ENCODE assay signal across 8 cellular contexts in the genomic region with DNA sequence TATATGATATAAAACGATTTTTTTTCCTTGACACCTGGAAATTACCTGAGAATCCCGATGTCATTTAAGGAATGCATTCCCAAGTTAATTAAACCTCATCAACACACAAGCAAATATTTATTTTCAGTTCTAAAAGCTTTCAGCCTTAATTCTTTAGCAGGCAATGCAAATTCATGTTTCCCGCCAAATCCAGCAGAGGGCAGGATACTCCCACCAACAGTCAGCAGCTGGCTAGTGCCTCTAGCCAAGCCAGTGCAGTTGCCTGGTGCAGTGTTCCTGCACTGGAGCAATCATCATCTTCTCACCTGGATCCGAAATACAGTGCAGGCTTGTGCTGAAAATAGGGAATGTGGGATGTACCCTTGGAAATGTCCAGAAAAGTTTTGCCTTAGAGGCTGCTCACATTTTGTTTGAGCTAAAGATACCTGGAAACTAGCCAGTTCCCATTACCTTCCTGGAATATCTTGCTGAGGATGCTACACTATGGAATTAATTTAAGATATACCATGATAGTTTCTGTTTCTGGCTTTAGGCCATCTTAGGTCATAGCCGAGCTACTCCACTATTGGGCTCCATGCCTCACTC. TPM values are rescaled to one million over a fixed set of nuclear protein-coding genes. Genes with fewer than 3 reads are reported as not detected.
DNase-seq lines count a peak whose midpoint lies in the region; ATAC-seq and TF ChIP-seq lines count a peak whose summit lies in the region.

No MANE protein-coding gene starts in this region.

- no peaks in the 10 kb centered on the region for H3K36me3 ChIP-seq in DND-41 (ENCODE audit: insufficient read depth, low read length)
- H3K36me3 ChIP-seq in OCI-LY7 (ENCODE audit: insufficient read depth, low read length) = no peaks in the 10 kb centered on the region
- H3K36me3 ChIP-seq in fibroblast of lung (ENCODE audit: control insufficient read depth, insufficient read depth, low read length) = no peaks in the 10 kb centered on the region
- H3K36me3 ChIP-seq in neural progenitor cell = no peaks in the 10 kb centered on the region
- H3K36me3 ChIP-seq in thoracic aorta = no peaks in the 10 kb centered on the region

- H3K4me3 ChIP-seq in DND-41 (ENCODE audit: low read depth in 1 of 2, low read length in 2 of 2) = no peak overlapping the region
- no peak overlapping the region for H3K4me3 ChIP-seq in OCI-LY7 (ENCODE audit: low read depth, low read length, poor library complexity, severe bottlenecking)
- H3K4me3 ChIP-seq in fibroblast of lung (replicated peaks in 1 of 4; ENCODE audit: control extremely low read depth in 1 of 4, insufficient read depth in 1 of 4, low read depth in 3 of 4, low read length in 4 of 4) = no peak overlapping the region
- no peak overlapping the region for H3K4me3 ChIP-seq in neural progenitor cell
- H3K4me3 ChIP-seq in thoracic aorta = no peak overlapping the region

- H3K27me3 Mint-ChIP-seq in activated T-cell treated with anti-CD3 and anti-CD28 coated beads, Interleukin-2, amount 50 U/mL, for 4 hours (ENCODE audit: low read depth) = no peaks in the 10 kb centered on the region
- H3K27me3 Mint-ChIP-seq in neural progenitor cell (ENCODE audit: insufficient read depth, low read depth) = no peaks in the 10 kb centered on the region

- no peak overlapping the region for H3K27ac Mint-ChIP-seq in neural progenitor cell

- no peak overlapping the region for H3K27ac ChIP-seq in DND-41 (ENCODE audit: low read length)
- H3K27ac ChIP-seq in OCI-LY7 (ENCODE audit: low read depth, low read length, poor library complexity, severe bottlenecking) = no peak overlapping the region
- H3K27ac ChIP-seq in fibroblast of lung (ENCODE audit: insufficient read depth, low read length) = no peak overlapping the region
- no peak overlapping the region for H3K27ac ChIP-seq in neural progenitor cell
- no peak overlapping the region for H3K27ac ChIP-seq in thoracic aorta

- intact Hi-C loops in OCI-LY7 (cut with micrococcal nuclease; ENCODE audit: unreplicated experiment) = loop anchor here (2.0 to 10.0 kb wide), 6 partner anchors 100 to 519 kb away; partner anchors contain the start of genes ACVR1 and ERMN

- BruUV-seq in OCI-LY7 (replicated peaks; lab: Mats Ljungman, UMichigan) = no TSS peak

- peak; percentile 91 for ATAC-seq in DND-41 (ENCODE audit: insufficient read depth, low read depth)
- ATAC-seq in GM21447 (IDR thresholded peaks at IDR 0.05; ENCODE audit: unreplicated experiment) = peak; percentile 97
- ATAC-seq in activated T-cell treated with anti-CD3 and anti-CD28 coated beads, Interleukin-2, amount 50 U/mL, for 4 hours = peak; percentile 87 to 90
- no peak for ATAC-seq in thoracic aorta (ENCODE audit: insufficient number of reproducible peaks, low FRiP score, low read depth)

- no peak overlapping the region for H3K4me3 Mint-ChIP-seq in activated T-cell treated with anti-CD3 and anti-CD28 coated beads, Interleukin-2, amount 50 U/mL, for 4 hours
- H3K4me3 Mint-ChIP-seq in neural progenitor cell = no peak overlapping the region

- H3K4me1 ChIP-seq in DND-41 (ENCODE audit: insufficient read depth, low read length) = no peaks in the 10 kb centered on the region
- peaks cover 4% of the 10 kb centered on the region for H3K4me1 ChIP-seq in OCI-LY7 (ENCODE audit: insufficient read depth, low read length, poor library complexity, severe bottlenecking)
- no peaks in the 10 kb centered on the region for H3K4me1 ChIP-seq in fibroblast of lung (ENCODE audit: control insufficient read depth, extremely low read depth, insufficient read depth, low read length)
- H3K4me1 ChIP-seq in neural progenitor cell = no peaks in the 10 kb centered on the region
- no peaks in the 10 kb centered on the region for H3K4me1 ChIP-seq in thoracic aorta (ENCODE audit: control insufficient read depth in 1 of 2, low read depth in 2 of 2)

- TF ChIP-seq CTCF in DND-41 (IDR thresholded peaks at IDR 0.05; ENCODE audit: borderline replicate concordance, extremely low read depth, low read length, poor library complexity, severe bottlenecking) (peak; percentile 85), OCI-LY7 (conservative IDR thresholded peaks at IDR 0.05; ENCODE audit: low read length) (peak; percentile 96), fibroblast of lung (conservative IDR thresholded peaks at IDR 0.05 in 1 of 2, IDR thresholded peaks at IDR 0.05 in 1 of 2; ENCODE audit: low read depth in 1 of 2, low read length in 2 of 2) (peak; percentile 67 to 86), neural progenitor cell (IDR thresholded peaks at IDR 0.05) (peak; percentile 90), thoracic aorta (IDR thresholded peaks at IDR 0.05) (peak; percentile 40)

- H4K20me1 ChIP-seq in DND-41 (ENCODE audit: insufficient read depth, low read length) (no peaks in the 10 kb centered on the region), OCI-LY7 (ENCODE audit: insufficient read depth, low read length) (no peaks in the 10 kb centered on the region), fibroblast of lung (ENCODE audit: control insufficient read depth, extremely low read depth, insufficient read depth, low read length) (no peaks in the 10 kb centered on the region), neural progenitor cell (ENCODE audit: low read depth) (no peaks in the 10 kb centered on the region)

- POLR2A ChIA-PET in OCI-LY7 (lab: Charles Lee) = interaction anchor here (0.6 to 0.7 kb wide), 3 partner anchors 50 to 55 kb away, joined by 3 to 4 read pairs (median 4); no protein-coding TSS in a partner anchor

- H3K9me2 ChIP-seq in OCI-LY7 (ENCODE audit: insufficient read depth, low read length) = no peaks in the 10 kb centered on the region

- H3K79me2 ChIP-seq in DND-41 (ENCODE audit: insufficient read depth, low read length) = no peaks in the 10 kb centered on the region
- no peaks in the 10 kb centered on the region for H3K79me2 ChIP-seq in OCI-LY7 (ENCODE audit: insufficient read depth, low read depth, low read length)
- no peaks in the 10 kb centered on the region for H3K79me2 ChIP-seq in fibroblast of lung (ENCODE audit: control insufficient read depth, insufficient read depth, low read length)
- no peaks in the 10 kb centered on the region for H3K79me2 ChIP-seq in neural progenitor cell (ENCODE audit: low read depth)

- H2AFZ ChIP-seq in DND-41 (ENCODE audit: low read depth, low read length) = no peak overlapping the region
- H2AFZ ChIP-seq in OCI-LY7 (ENCODE audit: low read length) = no peak overlapping the region
- H2AFZ ChIP-seq in fibroblast of lung (ENCODE audit: low read length) = no peak overlapping the region
- no peak overlapping the region for H2AFZ ChIP-seq in neural progenitor cell (replicated peaks)

- no peak overlapping the region for H3K4me2 ChIP-seq in DND-41 (ENCODE audit: insufficient read depth, low read length)
- no peak overlapping the region for H3K4me2 ChIP-seq in OCI-LY7 (ENCODE audit: low read length)
- no peak overlapping the region for H3K4me2 ChIP-seq in fibroblast of lung (ENCODE audit: extremely low read depth, insufficient read depth, low read length)
- H3K4me2 ChIP-seq in neural progenitor cell = no peak overlapping the region

- H3F3A ChIP-seq in neural progenitor cell (ENCODE audit: low read depth) = no peaks in the 10 kb centered on the region

- H3K27me3 ChIP-seq in DND-41 (ENCODE audit: insufficient read depth, low read length, poor library complexity) (peaks cover 6% of the 10 kb centered on the region), fibroblast of lung (ENCODE audit: control insufficient read depth, insufficient read depth, low read length) (peaks cover 2% of the 10 kb centered on the region), neural progenitor cell (no peaks in the 10 kb centered on the region), thoracic aorta (replicated peaks; ENCODE audit: insufficient read depth) (no peaks in the 10 kb centered on the region)

- CTCF ChIA-PET in OCI-LY7 (lab: Charles Lee; ENCODE audit: unreplicated experiment) = interaction anchor here (1.2 to 1.8 kb wide), 2 partner anchors 164 to 190 kb away, joined by 4 to 9 read pairs; no protein-coding TSS in a partner anchor

- no peaks in the 10 kb centered on the region for H3K36me3 Mint-ChIP-seq in activated T-cell treated with anti-CD3 and anti-CD28 coated beads, Interleukin-2, amount 50 U/mL, for 4 hours (ENCODE audit: insufficient read depth)
- H3K36me3 Mint-ChIP-seq in neural progenitor cell = no peaks in the 10 kb centered on the region

- no peak overlapping the region for H3K9ac ChIP-seq in DND-41 (ENCODE audit: low read depth, low read length)
- no peak overlapping the region for H3K9ac ChIP-seq in fibroblast of lung (ENCODE audit: insufficient read depth, low read length)
- H3K9ac ChIP-seq in neural progenitor cell = no peak overlapping the region

- H3K9me3 ChIP-seq in DND-41 (ENCODE audit: insufficient read depth, low read length, severe bottlenecking) (no peaks in the 10 kb centered on the region), OCI-LY7 (ENCODE audit: low read length) (no peaks in the 10 kb centered on the region), fibroblast of lung (ENCODE audit: control insufficient read depth, insufficient read depth, low read depth, low read length) (no peaks in the 10 kb centered on the region), neural progenitor cell (ENCODE audit: low read depth) (no peaks in the 10 kb centered on the region), thoracic aorta (no peaks in the 10 kb centered on the region)

- no peaks in the 10 kb centered on the region for H3K9me3 Mint-ChIP-seq in activated T-cell treated with anti-CD3 and anti-CD28 coated beads, Interleukin-2, amount 50 U/mL, for 4 hours
- no peaks in the 10 kb centered on the region for H3K9me3 Mint-ChIP-seq in neural progenitor cell

- peaks cover 53% of the 10 kb centered on the region for H3K4me1 Mint-ChIP-seq in activated T-cell treated with anti-CD3 and anti-CD28 coated beads, Interleukin-2, amount 50 U/mL, for 4 hours (ENCODE audit: low read depth)
- no peaks in the 10 kb centered on the region for H3K4me1 Mint-ChIP-seq in neural progenitor cell

- DNase-seq in DND-41 = peak; percentile 70
- peak; percentile 79 for DNase-seq in HT-29 (ENCODE audit: low spot score)
- peak; percentile 82 for DNase-seq in OCI-LY7 (ENCODE audit: low spot score)
- DNase-seq in activated T-cell treated with anti-CD3 and anti-CD28 coated beads, Interleukin-2, amount 50 U/mL, for 4 hours = peak; percentile 72
- DNase-seq in fibroblast of lung (ENCODE audit: low read depth in 2 of 2) = peak; percentile 54 to 66
- peak; percentile 78 for DNase-seq in neural progenitor cell (ENCODE audit: low spot score)
- DNase-seq in thoracic aorta (ENCODE audit: low spot score) = no peak

RNA-seq across cellular contexts. Expression of gene CYTIP, which starts 48.4 kb away (rescaled TPM):
- 0.08 TPM in 1 of 2 replicates, not detected in the other for total RNA-seq in HT-29 (2014; rRNA removed; shearing (Covaris generic))
- 49.2 and 53.0 TPM in 2 replicates for total RNA-seq in OCI-LY7 (2014; rRNA removed; shearing (Covaris generic))
- total RNA-seq in OCI-LY7 (2022) (60.3 and 64.0 TPM in 2 replicates), fibroblast of lung (not detected in 2 replicates), neural progenitor cell (ENCODE audit: low replicate concordance) (0.19 and 0.54 TPM in 2 replicates), thoracic aorta (10 to 100 TPM in 1 of 2 donors, 1 to 10 TPM in 1; 4.5 to 21.2 TPM)
- total RNA-seq in activated T-cell treated with anti-CD3 and anti-CD28 coated beads, Interleukin-2, amount 50 U/mL, for 4 hours = 100 to 1,000 TPM; 183 to 207 (median 195) TPM
- 0.17 TPM in 1 of 2 replicates, not detected in the other for polyA plus RNA-seq in fibroblast of lung
- polyA plus RNA-seq in fibroblast of lung (2012) = not detected in 2 replicates
- polyA minus RNA-seq in fibroblast of lung (ENCODE audit: low replicate concordance) = not detected in 2 replicates

Comparison
In these comparisons a context has a peak if more than half of its experiments do, and no peak if none do; other contexts are left out.
1. CTCF ChIP-seq: peak in every context shown above with its lines; median percentile 96 in OCI-LY7; 90 in neural progenitor cell; 85 in DND-41; 76 in fibroblast of lung; 40 in thoracic aorta.